3 cellular contexts compared by ENCODE assay signal in the genomic region with DNA sequence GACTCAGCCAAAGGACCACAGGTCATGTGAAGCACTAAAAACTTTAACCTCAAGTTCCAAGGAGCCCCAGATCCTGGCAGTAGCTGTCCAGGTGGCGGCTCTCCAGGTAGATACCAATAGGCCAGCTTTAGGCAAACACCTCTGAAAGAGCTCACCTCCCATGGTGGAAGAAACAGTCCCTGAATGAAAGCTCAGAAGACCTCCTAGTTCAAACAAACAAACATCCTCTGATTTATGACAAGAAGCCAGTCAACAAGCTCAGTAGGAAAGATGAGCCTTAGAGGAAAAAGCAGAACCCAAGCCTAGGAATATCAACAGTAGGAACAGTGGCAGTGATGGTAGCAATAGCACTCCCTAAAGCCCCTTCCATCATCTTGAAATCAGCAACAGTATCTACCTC.
TF ChIP-seq lines count a peak whose summit lies in the region.

No MANE protein-coding gene starts in this region.

TF ChIP-seq in HEK293, 187 proteins besides CTCF, POLR2A, EP300 and RAD21:
- TF ChIP-seq ZNF510 (tag by site-specific recombination; IDR thresholded peaks at IDR 0.05; ENCODE audit: insufficient replicate concordance) (no peak), ZFP69B (tag by site-specific recombination; IDR thresholded peaks at IDR 0.05) (no peak), OSR2 (tag by site-specific recombination; IDR thresholded peaks at IDR 0.05) (peak; percentile 78), ZIC2 (tag by site-specific recombination; IDR thresholded peaks at IDR 0.05) (peak; percentile 86), GLIS1 (tag by site-specific recombination; IDR thresholded peaks at IDR 0.05) (peak; percentile 59)
TF ChIP-seq in HEK293: peak in this region for 3.

TF ChIP-seq in HepG2, 621 proteins besides CTCF, POLR2A, EP300 and RAD21:
- no peak for TF ChIP-seq RBFOX2 (IDR thresholded peaks at IDR 0.05; ENCODE audit: low read depth, low read length)
- TF ChIP-seq, protein P1, sequence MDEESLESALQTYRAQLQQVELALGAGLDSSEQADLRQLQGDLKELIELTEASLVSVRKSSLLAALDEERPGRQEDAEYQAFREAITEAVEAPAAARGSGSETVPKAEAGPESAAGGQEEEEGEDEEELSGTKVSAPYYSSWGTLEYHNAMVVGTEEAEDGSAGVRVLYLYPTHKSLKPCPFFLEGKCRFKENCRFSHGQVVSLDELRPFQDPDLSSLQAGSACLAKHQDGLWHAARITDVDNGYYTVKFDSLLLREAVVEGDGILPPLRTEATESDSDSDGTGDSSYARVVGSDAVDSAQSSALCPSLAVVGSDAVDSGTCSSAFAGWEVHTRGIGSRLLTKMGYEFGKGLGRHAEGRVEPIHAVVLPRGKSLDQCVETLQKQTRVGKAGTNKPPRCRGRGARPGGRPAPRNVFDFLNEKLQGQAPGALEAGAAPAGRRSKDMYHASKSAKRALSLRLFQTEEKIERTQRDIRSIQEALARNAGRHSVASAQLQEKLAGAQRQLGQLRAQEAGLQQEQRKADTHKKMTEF (CRISPR knock-in tag; IDR thresholded peaks at IDR 0.05) = no peak
- TF ChIP-seq NCOA5 (CRISPR knock-in tag; IDR thresholded peaks at IDR 0.05) = no peak
- TF ChIP-seq ZNF430 (CRISPR knock-in tag; IDR thresholded peaks at IDR 0.05) = no peak
- TF ChIP-seq, protein P2, sequence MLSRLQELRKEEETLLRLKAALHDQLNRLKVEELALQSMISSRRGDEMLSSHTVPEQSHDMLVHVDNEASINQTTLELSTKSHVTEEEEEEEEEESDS (CRISPR knock-in tag; IDR thresholded peaks at IDR 0.05; ENCODE audit: borderline replicate concordance) = no peak
- TF ChIP-seq SMAD3 (CRISPR knock-in tag; IDR thresholded peaks at IDR 0.05) = no peak
- TF ChIP-seq, protein P3, sequence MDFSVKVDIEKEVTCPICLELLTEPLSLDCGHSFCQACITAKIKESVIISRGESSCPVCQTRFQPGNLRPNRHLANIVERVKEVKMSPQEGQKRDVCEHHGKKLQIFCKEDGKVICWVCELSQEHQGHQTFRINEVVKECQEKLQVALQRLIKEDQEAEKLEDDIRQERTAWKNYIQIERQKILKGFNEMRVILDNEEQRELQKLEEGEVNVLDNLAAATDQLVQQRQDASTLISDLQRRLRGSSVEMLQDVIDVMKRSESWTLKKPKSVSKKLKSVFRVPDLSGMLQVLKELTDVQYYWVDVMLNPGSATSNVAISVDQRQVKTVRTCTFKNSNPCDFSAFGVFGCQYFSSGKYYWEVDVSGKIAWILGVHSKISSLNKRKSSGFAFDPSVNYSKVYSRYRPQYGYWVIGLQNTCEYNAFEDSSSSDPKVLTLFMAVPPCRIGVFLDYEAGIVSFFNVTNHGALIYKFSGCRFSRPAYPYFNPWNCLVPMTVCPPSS (IDR thresholded peaks at IDR 0.05) = no peak

TF ChIP-seq in GM12891, 5 proteins besides CTCF, POLR2A, EP300 and RAD21:
- no peak for TF ChIP-seq POLR2AphosphoS5 (IDR thresholded peaks at IDR 0.05; ENCODE audit: low read depth, low read length)
TF ChIP-seq in GM12891: peak in this region for 0.
